Comparison of ENCODE assay signal across 27 cellular contexts in genomic region chr21:22827422-22827821, GRCh38.
"Had no signal": no experiment of that assay in that cellular context is flagged by ENCODE, and none has a peak within 500 bp of the region (broad histone marks: within the 10 kb centered on the region; RNA-seq: fewer than 3 reads in every experiment).

No MANE protein-coding gene starts in this region.

- FAIRE-seq: endometrium, islet of Langerhans, keratinocyte had no signal

- H3K4me1 ChIP-seq: colonic mucosa, esophagus squamous epithelium, gastrocnemius medialis, heart right ventricle, left lung had no signal

- ATAC-seq: effector memory CD8-positive, alpha-beta T cell; esophagus mucosa; gastrocnemius medialis; heart right ventricle; left cardiac atrium; left lung; left ventricle myocardium superior; naive thymus-derived CD4-positive, alpha-beta T cell had no signal

- H3K27me3 ChIP-seq: colonic mucosa, esophagus squamous epithelium, gastrocnemius medialis, heart right ventricle, left lung had no signal

- H3K9me3 ChIP-seq: colonic mucosa, gastrocnemius medialis had no signal

- H3K36me3 ChIP-seq: colonic mucosa, esophagus squamous epithelium, gastrocnemius medialis, heart right ventricle, left lung had no signal

- DNase-seq: colonic mucosa; cortex of kidney; effector CD8-positive, alpha-beta T cell; effector memory CD8-positive, alpha-beta T cell; endodermal cell; erythroblast; esophagus squamous epithelium; foreskin fibroblast; foreskin melanocyte; gastrocnemius medialis; glutamatergic neuron; head of caudate nucleus; heart right ventricle; hippocampal formation; left cardiac atrium; left lung; left ventricle myocardium superior; mammary epithelial cell; mesendoderm; midbrain; naive thymus-derived CD4-positive, alpha-beta T cell had no signal

- H3K4me3 ChIP-seq: colonic mucosa, esophagus squamous epithelium, gastrocnemius medialis, heart right ventricle, left lung, lung had no signal

- H3K27ac ChIP-seq: colonic mucosa, epithelial cell of prostate, esophagus squamous epithelium, gastrocnemius medialis, heart right ventricle, left lung had no signal
